In genomic region chr13:40983725-40984669, GRCh38 we compare ENCODE assay signal across 9 cellular contexts. TPM values are rescaled to one million over a fixed set of nuclear protein-coding genes. Genes with fewer than 3 reads are reported as not detected.
DNase-seq lines count a peak whose midpoint lies in the region; ATAC-seq and TF ChIP-seq lines count a peak whose summit lies in the region.
"Had no signal": no experiment of that assay in that cellular context is flagged by ENCODE, and none has a peak within 500 bp of the region (broad histone marks: within the 10 kb centered on the region; RNA-seq: fewer than 3 reads in every experiment).

No MANE protein-coding gene starts in this region.

- no peaks in the 10 kb centered on the region for H3K9me3 Mint-ChIP-seq in memory B cell

- H3K9me3 ChIP-seq in heart right ventricle (no peaks in the 10 kb centered on the region), adrenal gland (replicated peaks in 1 of 3) (no peaks in the 10 kb centered on the region), upper lobe of right lung (no peaks in the 10 kb centered on the region)

- in situ Hi-C loops in brain microvascular endothelial cell (cut with HindIII; ENCODE audit: low pct_ligation_motif_present, low sequenced_read_pairs) = no loop called here

- peaks cover 53% of the 10 kb centered on the region for H3K4me1 Mint-ChIP-seq in memory B cell

- H3K36me3 Mint-ChIP-seq in memory B cell = peaks cover 15% of the 10 kb centered on the region

- ATAC-seq in heart right ventricle = peak in 3 of 8 donors; percentile 3 to 20 (median 11)
- no peak for ATAC-seq in Right ventricle myocardium inferior
- ATAC-seq in memory B cell (ENCODE audit: low read depth) = peak; percentile 28
- ATAC-seq in upper lobe of right lung = no peak

- H3K27me3 ChIP-seq in heart right ventricle (no peaks in the 10 kb centered on the region), adrenal gland (no peaks in the 10 kb centered on the region), upper lobe of right lung (no peaks in the 10 kb centered on the region), brain microvascular endothelial cell (replicated peaks) (no peaks in the 10 kb centered on the region)

- intact Hi-C loops in heart right ventricle (cut with DNase I) = loop anchor here in 6 of 10 donors (2.0 to 10.0 kb wide), 4 partner anchors 37 to 78 kb away; partner anchors contain the start of gene WBP4 (in 3 of the 6)
- intact Hi-C loops in Right ventricle myocardium inferior (cut with DNase I) = loop anchor here (5.0 kb wide), 1 partner anchor 73 kb away; no protein-coding TSS in a partner anchor
- intact Hi-C loops in adrenal gland (cut with DNase I) = no loop called here
- intact Hi-C loops in upper lobe of right lung (cut with DNase I) = no loop called here

- H3K27ac Mint-ChIP-seq in memory B cell = peak overlapping the region; percentile 94

- DNase-seq in heart right ventricle = no peak
- DNase-seq in Right ventricle myocardium inferior (ENCODE audit: missing footprints) = no peak
- DNase-seq in adrenal gland = no peak
- no peak for DNase-seq in memory B cell (ENCODE audit: low spot score in 2 of 2)
- DNase-seq in upper lobe of right lung = no peak
- no peak for DNase-seq in brain microvascular endothelial cell
- no peak for DNase-seq in ecto neural progenitor cell (ENCODE audit: low spot score)
- no peak for DNase-seq in glomerular visceral epithelial cell (ENCODE audit: extremely low spot score)
- DNase-seq: DMS 273 treated with DMSO at 0.1 percent for 48 hours had no signal

- no peaks in the 10 kb centered on the region for H3K27me3 Mint-ChIP-seq in memory B cell

- H3K27ac ChIP-seq in heart right ventricle (peak overlapping the region; percentile 19 to 91 (median 84)), adrenal gland (peak overlapping the region; percentile 23 to 83 (median 72)), upper lobe of right lung (peak overlapping the region; percentile 89), brain microvascular endothelial cell (no peak overlapping the region)

- H3K36me3 ChIP-seq in heart right ventricle (peaks cover 0 to 14% (median 0%) of the 10 kb centered on the region in 9 donors), adrenal gland (replicated peaks in 1 of 2) (no peaks in the 10 kb centered on the region), upper lobe of right lung (no peaks in the 10 kb centered on the region), brain microvascular endothelial cell (replicated peaks) (peaks cover 2% of the 10 kb centered on the region)

- TF ChIP-seq CTCF in heart right ventricle (IDR thresholded peaks at IDR 0.05) = no peak
- no peak for TF ChIP-seq CTCF in adrenal gland (IDR thresholded peaks at IDR 0.05)
- no peak for TF ChIP-seq CTCF in upper lobe of right lung (IDR thresholded peaks at IDR 0.05)
- no peak for TF ChIP-seq CTCF in brain microvascular endothelial cell (IDR thresholded peaks at IDR 0.05; ENCODE audit: low read depth, low read length, missing control alignments)

- H3K4me3 Mint-ChIP-seq in memory B cell = peak overlapping the region; percentile 67

- peak overlapping the region in 6 of 10 donors; percentile 29 to 54 (median 39) for H3K4me3 ChIP-seq in heart right ventricle
- H3K4me3 ChIP-seq in adrenal gland = peak overlapping the region in 1 of 4 donors; percentile 52
- peak overlapping the region; percentile 17 for H3K4me3 ChIP-seq in upper lobe of right lung
- no peak overlapping the region for H3K4me3 ChIP-seq in brain microvascular endothelial cell (ENCODE audit: low read depth, low read length)

- TF ChIP-seq POLR2A in adrenal gland (IDR thresholded peaks at IDR 0.05) = no peak

- 71 to 85% methylated on average over 4 of the region's 4 CpGs for WGBS in heart right ventricle, 2 donors
- 65 to 78% (median 73%) methylated on average over 4 of the region's 4 CpGs for WGBS in adrenal gland, 4 donors

- H3K4me1 ChIP-seq in heart right ventricle (peaks cover 7 to 89% (median 70%) of the 10 kb centered on the region in 9 donors), adrenal gland (replicated peaks in 1 of 2) (peaks cover 27 to 61% of the 10 kb centered on the region in 2 donors), upper lobe of right lung (peaks cover 50% of the 10 kb centered on the region)

RNA-seq across cellular contexts. Expression of gene ELF1, which starts 35.1 kb away (rescaled TPM):
- 10 to 100 TPM; 31.1 to 60.5 (median 39.5) TPM for total RNA-seq in heart right ventricle
- polyA plus RNA-seq in heart right ventricle = 10 to 100 TPM in 1 of 2 donors, 1 to 10 TPM in 1; 9.9 to 10.4 TPM
- total RNA-seq in Right ventricle myocardium inferior = 36.7 TPM
- total RNA-seq in adrenal gland = 10 to 100 TPM; 27.6 to 64.3 (median 54.1) TPM
- polyA plus RNA-seq in adrenal gland = 10 to 100 TPM in 2 of 3 donors, 1 to 10 TPM in 1; 6.3 to 36.1 (median 10.4) TPM
- 81.5 TPM for total RNA-seq in upper lobe of right lung

Comparison
In these comparisons a context has a peak if more than half of its experiments do, and no peak if none do; other contexts are left out.
1. intact Hi-C loops: an anchor here in heart right ventricle (2.0 to 10.0 kb wide) and Right ventricle myocardium inferior (5.0 kb wide); none called in adrenal gland and upper lobe of right lung.